16 cellular contexts compared by ENCODE assay signal in genomic region chr16:64892843-64893242, GRCh38.
DNase-seq lines count a peak whose midpoint lies in the region; ATAC-seq, FAIRE-seq and TF ChIP-seq lines count a peak whose summit lies in the region.
"Had no signal": no experiment of that assay in that cellular context is flagged by ENCODE, and none has a peak within 500 bp of the region (broad histone marks: within the 10 kb centered on the region; RNA-seq: fewer than 3 reads in every experiment).

No MANE protein-coding gene starts in this region.

- H3K36me3 ChIP-seq in bronchial epithelial cell (ENCODE audit: control insufficient read depth, insufficient read depth, low read length) (no peaks in the 10 kb centered on the region), kidney epithelial cell (ENCODE audit: control insufficient read depth, insufficient read depth, low read length) (no peaks in the 10 kb centered on the region), heart right ventricle (no peaks in the 10 kb centered on the region)
- H3K36me3 ChIP-seq: BLaER1, uterus had no signal

- DNase-seq in AG04450 (ENCODE audit: low read depth, low spot score) = peak; percentile 75
- peak; percentile 38 for DNase-seq in HT1080 (ENCODE audit: low read depth)
- peak; percentile 97 for DNase-seq in bronchial epithelial cell (ENCODE audit: low read depth)
- peak; percentile 51 for DNase-seq in kidney epithelial cell (ENCODE audit: low read depth)
- no peak for DNase-seq in SKM-1 treated with dmso at 0.1 percent for 144 hours (lab: John Stamatoyannopoulos, UW; ENCODE audit: unreplicated experiment)
- DNase-seq in heart right ventricle = no peak
- DNase-seq in GDM1 (lab: John Stamatoyannopoulos, UW) = no peak
- DNase-seq: activated CD4-positive, alpha-beta T cell treated with anti-CD3 and anti-CD28 coated beads for 48 hours; left cardiac atrium; MV-4-11; NCI-H774; stimulated activated CD4-positive, alpha-beta T cell treated with anti-CD3 and anti-CD28 coated beads, Interleukin-15, amount 100 ng/mL, for 24 hours; uterus had no signal

- H3K9me3 ChIP-seq in AG04450 (ENCODE audit: control insufficient read depth, insufficient read depth, low read length) (no peaks in the 10 kb centered on the region), heart right ventricle (no peaks in the 10 kb centered on the region)
- H3K9me3 ChIP-seq: BLaER1, uterus had no signal

- no peak for TF ChIP-seq CTCF in AG04450 (IDR thresholded peaks at IDR 0.05; ENCODE audit: low read depth, low read length)
- no peak for TF ChIP-seq CTCF in bronchial epithelial cell (IDR thresholded peaks at IDR 0.05; ENCODE audit: insufficient read depth, low read length, severe bottlenecking)
- TF ChIP-seq CTCF in kidney epithelial cell (IDR thresholded peaks at IDR 0.05; ENCODE audit: insufficient read depth, low read length, poor library complexity, severe bottlenecking) = no peak
- no peak for TF ChIP-seq CTCF in heart right ventricle (IDR thresholded peaks at IDR 0.05)

- WGBS in heart right ventricle, 2 donors = 58 to 69% methylated on average over 2 of the region's 2 CpGs

- POLR2A ChIA-PET in AG04450 (lab: Yijun Ruan, JAX) = interaction anchor here (1.4 kb wide), 1 partner anchor 28 kb away, joined by 4 read pairs; no protein-coding TSS in a partner anchor

- no peak overlapping the region for H3K27ac ChIP-seq in AG04450 (ENCODE audit: low read depth, low read length)
- peak overlapping the region in 1 of 10 donors; percentile 35 for H3K27ac ChIP-seq in heart right ventricle
- H3K27ac ChIP-seq: BLaER1, uterus had no signal

- CTCF ChIA-PET in AG04450 (lab: Charles Lee) = no interaction called here

- intact Hi-C loops in heart right ventricle (cut with DNase I) = loop anchor here in 1 of 10 donors (10.0 kb wide), 1 partner anchor 222 kb away; no protein-coding TSS in a partner anchor

- no peak for FAIRE-seq in bronchial epithelial cell (lab: Jason Lieb, UNC)
- FAIRE-seq: frontal cortex had no signal

- H3K4me3 ChIP-seq in AG04450 (ENCODE audit: low read depth, low read length) = no peak overlapping the region
- H3K4me3 ChIP-seq in bronchial epithelial cell (ENCODE audit: low read depth, low read length) = no peak overlapping the region
- H3K4me3 ChIP-seq in kidney epithelial cell (ENCODE audit: low read depth, low read length) = no peak overlapping the region
- H3K4me3 ChIP-seq in heart right ventricle = no peak overlapping the region
- H3K4me3 ChIP-seq: BLaER1, uterus had no signal

- ATAC-seq in heart right ventricle = no peak
- ATAC-seq in GM18873 (IDR thresholded peaks at IDR 0.05; ENCODE audit: low FRiP score, unreplicated experiment) = no peak

- peaks cover 0 to 3% (median 0%) of the 10 kb centered on the region in 9 donors for H3K4me1 ChIP-seq in heart right ventricle
- H3K4me1 ChIP-seq: uterus had no signal

- H3K27me3 ChIP-seq in AG04450 (ENCODE audit: control insufficient read depth, insufficient read depth, low read length) = no peaks in the 10 kb centered on the region
- H3K27me3 ChIP-seq in bronchial epithelial cell (ENCODE audit: control insufficient read depth, insufficient read depth, low read length) = peaks cover 1% of the 10 kb centered on the region
- no peaks in the 10 kb centered on the region for H3K27me3 ChIP-seq in kidney epithelial cell (ENCODE audit: control insufficient read depth, insufficient read depth, low read length)
- no peaks in the 10 kb centered on the region for H3K27me3 ChIP-seq in heart right ventricle
- H3K27me3 ChIP-seq: BLaER1, uterus had no signal

Comparison
In these comparisons a context has a peak if more than half of its experiments do, and no peak if none do; other contexts are left out.
1. DNase-seq: peak in AG04450 (single experiment), HT1080 (single experiment), bronchial epithelial cell (single experiment) and kidney epithelial cell (single experiment); none in SKM-1 treated with dmso at 0.1 percent for 144 hours (single experiment), heart right ventricle (0 of 2) and GDM1 (single experiment).